ENCODE assay signal across 8 cellular contexts in genomic region chr16:88700636-88701482, GRCh38.
A peak's percentile ranks its signal among the peaks of the same experiment; 100 is the strongest.
DNase-seq lines count a peak whose midpoint lies in the region; ATAC-seq lines count a peak whose summit lies in the region.

No MANE protein-coding gene starts in this region.

- peak overlapping the region; percentile 88 for H3K4me3 Mint-ChIP-seq in activated naive CD8-positive, alpha-beta T cell treated with anti-CD3 and anti-CD28 coated beads, Interleukin-2, amount 50 U/mL, for 24 hours

- H3K4me1 Mint-ChIP-seq in activated naive CD8-positive, alpha-beta T cell treated with anti-CD3 and anti-CD28 coated beads, Interleukin-2, amount 50 U/mL, for 24 hours = peaks cover 64% of the 10 kb centered on the region

- no peaks in the 10 kb centered on the region for H3K27me3 Mint-ChIP-seq in activated naive CD8-positive, alpha-beta T cell treated with anti-CD3 and anti-CD28 coated beads, Interleukin-2, amount 50 U/mL, for 24 hours

- H3K9me3 Mint-ChIP-seq in activated naive CD8-positive, alpha-beta T cell treated with anti-CD3 and anti-CD28 coated beads, Interleukin-2, amount 50 U/mL, for 24 hours = no peaks in the 10 kb centered on the region

- H3K36me3 Mint-ChIP-seq in activated naive CD8-positive, alpha-beta T cell treated with anti-CD3 and anti-CD28 coated beads, Interleukin-2, amount 50 U/mL, for 24 hours (ENCODE audit: low read depth) = peaks cover 4% of the 10 kb centered on the region

- peak overlapping the region; percentile 91 for H3K27ac Mint-ChIP-seq in activated naive CD8-positive, alpha-beta T cell treated with anti-CD3 and anti-CD28 coated beads, Interleukin-2, amount 50 U/mL, for 24 hours

- ATAC-seq in GM18868 (IDR thresholded peaks at IDR 0.05; ENCODE audit: unreplicated experiment) (peak; percentile 75), HG03103 (IDR thresholded peaks at IDR 0.05; ENCODE audit: low read depth, unreplicated experiment) (peak; percentile 66)
- peak; percentile 84 for ATAC-seq in activated naive CD8-positive, alpha-beta T cell treated with anti-CD3 and anti-CD28 coated beads, Interleukin-2, amount 50 U/mL, for 24 hours

- DNase-seq in T follicular helper cell (ENCODE audit: low read depth) (peak; percentile 95), iris pigment epithelial cell (ENCODE audit: low read depth) (peak; percentile 96), NCI-H774 (lab: John Stamatoyannopoulos, UW) (no peak), retina (no peak)
- DNase-seq in activated naive CD8-positive, alpha-beta T cell treated with anti-CD3 and anti-CD28 coated beads, Interleukin-2, amount 50 U/mL, for 24 hours = peak; percentile 93
- peak; percentile 85 to 88 for DNase-seq in stimulated activated CD4-positive, alpha-beta T cell treated with anti-CD3 and anti-CD28 coated beads, Interleukin-2, amount 100 ng/mL, for 48 hours

Comparison
In these comparisons a context has a peak if more than half of its experiments do, and no peak if none do; other contexts are left out.
1. DNase-seq: peak in T follicular helper cell (single experiment), activated naive CD8-positive, alpha-beta T cell treated with anti-CD3 and anti-CD28 coated beads, Interleukin-2, amount 50 U/mL, for 24 hours (single experiment), iris pigment epithelial cell (single experiment) and stimulated activated CD4-positive, alpha-beta T cell treated with anti-CD3 and anti-CD28 coated beads, Interleukin-2, amount 100 ng/mL, for 48 hours (2 of 2); none in NCI-H774 (single experiment) and retina (single experiment).
2. Peak in every context shown above with its lines, with median percentiles within 50 percentile points of each other: ATAC-seq.